In genomic region chr2:171072164-171072563, GRCh38 we compare ENCODE assay signal across 23 cellular contexts.
"Had no signal": no experiment of that assay in that cellular context is flagged by ENCODE, and none has a peak within 500 bp of the region (broad histone marks: within the 10 kb centered on the region; RNA-seq: fewer than 3 reads in every experiment).

No MANE protein-coding gene starts in this region.

- H3K27me3 ChIP-seq: neural progenitor cell, ovary, right lobe of liver, sigmoid colon, stomach, thyroid gland, tibial nerve, upper lobe of right lung, uterus had no signal

- H3K36me3 ChIP-seq: ovary, sigmoid colon, thoracic aorta, thyroid gland, uterus had no signal

- H3K4me1 ChIP-seq: neural progenitor cell, psoas muscle, right lobe of liver, thyroid gland, tibial nerve, upper lobe of right lung, uterus had no signal

- H3K4me3 ChIP-seq: neural progenitor cell, ovary, psoas muscle, right lobe of liver, sigmoid colon, stomach, thoracic aorta, thyroid gland, tibial nerve, upper lobe of right lung, uterus had no signal

- DNase-seq: natural killer cell; occipital lobe; ovary; psoas muscle; right cardiac atrium; right lobe of liver; sigmoid colon; small intestine; stimulated activated CD4-positive, alpha-beta T cell treated with anti-CD3 and anti-CD28 coated beads, Interleukin-15, amount 100 ng/mL, for 24 hours; stimulated activated CD4-positive, alpha-beta T cell treated with anti-CD3 and anti-CD28 coated beads, Interleukin-2, amount 100 ng/mL, for 24 hours; stimulated activated CD4-positive, alpha-beta T cell treated with anti-CD3 and anti-CD28 coated beads, Interleukin-2, amount 100 ng/mL, for 48 hours; stimulated activated CD4-positive, alpha-beta T cell treated with anti-CD3 and anti-CD28 coated beads, Interleukin-4, amount 100 ng/mL, for 24 hours; stimulated activated naive B cell treated with anti-CD40 and anti-IgM and Interleukin-4, amounts not matched to agents 10 μg/mL and 1 μg/mL and 100 μg/mL, for 72 hours; stimulated activated naive CD4-positive, alpha-beta T cell treated with Interleukin-2 at 50 U/mL for 16 hours; stomach; thyroid gland; upper lobe of right lung; uterus had no signal

- H3K9me3 ChIP-seq: ovary, psoas muscle, right lobe of liver, sigmoid colon, stomach, thoracic aorta, thyroid gland, tibial nerve, upper lobe of right lung, uterus had no signal

- ATAC-seq: natural killer cell; psoas muscle; right cardiac atrium; right lobe of liver; stimulated activated effector memory CD8-positive, alpha-beta T cell treated with anti-CD3 and anti-CD28 coated beads, Interleukin-12 subunit alpha, Interleukin-12 subunit beta, amount 100 ng/mL, for 72 hours; stimulated activated naive B cell treated with anti-CD40 and anti-IgM and Interleukin-4, amounts not matched to agents 10 μg/mL and 1 μg/mL and 100 μg/mL, for 72 hours; upper lobe of right lung had no signal

- H3K9ac ChIP-seq: neural progenitor cell, parathyroid adenoma had no signal

- FAIRE-seq: small intestine had no signal

- H3K27ac ChIP-seq: neural progenitor cell, ovary, parathyroid adenoma, psoas muscle, right lobe of liver, sigmoid colon, stomach, thoracic aorta, thyroid gland, tibial nerve, upper lobe of right lung, uterus had no signal
